In genomic region chr10:61775111-61775510, GRCh38 we compare ENCODE assay signal across 26 cellular contexts.
"Had no signal": no experiment of that assay in that cellular context is flagged by ENCODE, and none has a peak within 500 bp of the region (broad histone marks: within the 10 kb centered on the region; RNA-seq: fewer than 3 reads in every experiment).

No MANE protein-coding gene starts in this region.

- H3K36me3 ChIP-seq: colonic mucosa, esophagus muscularis mucosa, esophagus squamous epithelium, gastroesophageal sphincter, heart left ventricle, heart right ventricle had no signal

- H3K4me3 ChIP-seq: colonic mucosa, coronary artery, dorsolateral prefrontal cortex, esophagus muscularis mucosa, esophagus squamous epithelium, gastroesophageal sphincter, heart left ventricle, heart right ventricle had no signal

- H3K27ac ChIP-seq: colonic mucosa, coronary artery, dorsolateral prefrontal cortex, epithelial cell of prostate, esophagus muscularis mucosa, esophagus squamous epithelium, foreskin keratinocyte, gastroesophageal sphincter, heart left ventricle, heart right ventricle had no signal

- H3K4me1 ChIP-seq: colonic mucosa, foreskin keratinocyte had no signal

- FAIRE-seq: colon, endometrium, endothelial cell of umbilical vein, frontal cortex had no signal

- H3K27me3 ChIP-seq: colonic mucosa, dorsolateral prefrontal cortex, esophagus muscularis mucosa, esophagus squamous epithelium, foreskin keratinocyte, gastroesophageal sphincter, heart left ventricle, heart right ventricle had no signal

- H3K9me3 ChIP-seq: colonic mucosa, esophagus muscularis mucosa, esophagus squamous epithelium, gastroesophageal sphincter, heart left ventricle, heart right ventricle had no signal

- ATAC-seq: effector memory CD8-positive, alpha-beta T cell; esophagus mucosa; foreskin keratinocyte; gastroesophageal sphincter; heart left ventricle; heart right ventricle had no signal

- DNase-seq: colonic mucosa; cortex of kidney; dermis blood vessel endothelial cell; dorsolateral prefrontal cortex; effector CD4-positive, alpha-beta T cell; effector CD8-positive, alpha-beta T cell; effector memory CD4-positive, alpha-beta T cell; effector memory CD8-positive, alpha-beta T cell; endodermal cell; esophagus squamous epithelium; foreskin fibroblast; foreskin keratinocyte; foreskin melanocyte; glutamatergic neuron; head of caudate nucleus; heart left ventricle; heart right ventricle had no signal
